Comparison of ENCODE assay signal across 11 cellular contexts in genomic region chr2:219844756-219845155, GRCh38.
DNase-seq lines count a peak whose midpoint lies in the region; ATAC-seq and TF ChIP-seq lines count a peak whose summit lies in the region.
"Had no signal": no experiment of that assay in that cellular context is flagged by ENCODE, and none has a peak within 500 bp of the region (broad histone marks: within the 10 kb centered on the region; RNA-seq: fewer than 3 reads in every experiment).

No MANE protein-coding gene starts in this region.

- BruUV-seq in MCF 10A (replicated peaks; lab: Mats Ljungman, UMichigan) = no TSS peak

- H3K4me1 Mint-ChIP-seq in MCF 10A (ENCODE audit: insufficient read depth, unreplicated experiment) = no peaks in the 10 kb centered on the region

- ATAC-seq in GM19395 (IDR thresholded peaks at IDR 0.05; ENCODE audit: unreplicated experiment) = peak; percentile 98
- peak; percentile 91 for ATAC-seq in HG02840 (IDR thresholded peaks at IDR 0.05; ENCODE audit: low FRiP score, unreplicated experiment)
- ATAC-seq in HG03565 (IDR thresholded peaks at IDR 0.05; ENCODE audit: unreplicated experiment) = peak; percentile 88
- no peak for ATAC-seq in activated CD4-positive, CD25-positive, alpha-beta regulatory T cell treated with anti-CD3 and anti-CD28 coated beads, Interleukin-2, amount 50 U/mL, for 24 hours

- no peaks in the 10 kb centered on the region for H3K9me3 Mint-ChIP-seq in MCF 10A (ENCODE audit: unreplicated experiment)

- DNase-seq in GM13976 (ENCODE audit: low spot score) (peak; percentile 38), MCF 10A (ENCODE audit: unreplicated experiment) (no peak), NCI-H446 treated with DMSO at 0.1 percent for 48 hours (lab: John Stamatoyannopoulos, UW) (no peak), foreskin fibroblast (no peak)
- DNase-seq: NCI-H2029 treated with DMSO at 0.1 percent for 48 hours, SK-N-SH had no signal

- H3K36me3 Mint-ChIP-seq in MCF 10A (ENCODE audit: insufficient read depth, unreplicated experiment) = no peaks in the 10 kb centered on the region

- H3K4me3 ChIP-seq in foreskin fibroblast (ENCODE audit: low read depth in 1 of 2, low read length in 2 of 2) = no peak overlapping the region
- H3K4me3 ChIP-seq: skin epidermis had no signal

- in situ Hi-C loops in GM13976 (cut with MboI; ENCODE audit: low sequenced_read_pairs, unreplicated experiment) = no loop called here

- H3K4me3 Mint-ChIP-seq in MCF 10A (ENCODE audit: unreplicated experiment) = no peak overlapping the region

- CTCF ChIA-PET in MCF 10A (lab: Yijun Ruan, JAX) = interaction anchor here (0.6 to 0.9 kb wide), 2 partner anchors 15 to 669 kb away, joined by 3 read pairs; no protein-coding TSS in a partner anchor

- no peak overlapping the region for H3K27ac Mint-ChIP-seq in MCF 10A (ENCODE audit: low read depth, unreplicated experiment)

- H3K27me3 Mint-ChIP-seq in MCF 10A (ENCODE audit: insufficient read depth, unreplicated experiment) = no peaks in the 10 kb centered on the region

- POLR2A ChIA-PET in MCF 10A (lab: Yijun Ruan, JAX) = no interaction called here

- intact Hi-C loops in MCF 10A (cut with micrococcal nuclease) = no loop called here

- TF ChIP-seq CTCF in GM13976 (IDR thresholded peaks at IDR 0.05; ENCODE audit: borderline replicate concordance, control extremely low read depth, extremely low read depth, insufficient read depth, missing control alignments) (no peak), MCF 10A (IDR thresholded peaks at IDR 0.05; ENCODE audit: unreplicated experiment) (no peak), foreskin fibroblast (IDR thresholded peaks at IDR 0.05; ENCODE audit: low read depth, low read length) (no peak)

Comparison
In these comparisons a context has a peak if more than half of its experiments do, and no peak if none do; other contexts are left out.
1. ATAC-seq: peak in GM19395 (single experiment), HG02840 (single experiment) and HG03565 (single experiment); none in activated CD4-positive, CD25-positive, alpha-beta regulatory T cell treated with anti-CD3 and anti-CD28 coated beads, Interleukin-2, amount 50 U/mL, for 24 hours (0 of 2).